ENCODE assay signal across 1 cellular context in the genomic region with DNA sequence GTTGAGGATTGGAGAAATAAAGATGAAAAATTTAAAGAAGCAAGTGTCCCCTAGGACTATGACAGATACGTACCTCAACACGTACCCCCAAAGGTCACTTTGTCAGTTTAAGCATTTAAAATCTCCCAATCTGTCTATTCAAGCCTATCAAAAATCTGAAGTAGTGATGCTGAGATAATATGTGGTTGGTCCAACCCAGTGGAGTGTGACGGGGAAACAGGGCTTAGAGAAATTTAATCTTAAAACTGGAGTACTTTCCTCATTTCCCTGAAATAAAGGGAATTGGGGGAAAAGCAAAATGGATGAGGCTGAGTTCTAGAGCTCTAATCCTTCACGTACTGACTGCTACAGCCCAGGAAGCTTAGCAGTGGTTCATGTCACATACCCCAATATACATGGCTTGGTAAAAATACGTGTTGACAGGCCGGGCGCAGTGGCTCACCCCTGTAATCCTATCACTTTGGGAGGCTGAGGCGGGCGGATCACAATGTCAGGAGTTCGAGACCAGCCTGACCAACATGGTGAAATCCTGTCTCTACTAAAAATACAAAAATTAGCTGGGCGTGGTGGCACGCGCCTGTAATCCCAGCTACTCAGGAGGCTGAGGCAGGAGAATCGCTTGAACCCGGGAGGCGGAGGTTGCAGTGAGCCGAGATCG.
A peak's percentile ranks its signal among the peaks of the same experiment; 100 is the strongest.
TF ChIP-seq lines count a peak whose summit lies in the region.

No MANE protein-coding gene starts in this region.

TF ChIP-seq in liver, 16 proteins besides CTCF, POLR2A, EP300 and RAD21:
- TF ChIP-seq TAF1 (conservative IDR thresholded peaks at IDR 0.05), result peak; percentile 13
